18 cellular contexts compared by ENCODE assay signal in the genomic region with DNA sequence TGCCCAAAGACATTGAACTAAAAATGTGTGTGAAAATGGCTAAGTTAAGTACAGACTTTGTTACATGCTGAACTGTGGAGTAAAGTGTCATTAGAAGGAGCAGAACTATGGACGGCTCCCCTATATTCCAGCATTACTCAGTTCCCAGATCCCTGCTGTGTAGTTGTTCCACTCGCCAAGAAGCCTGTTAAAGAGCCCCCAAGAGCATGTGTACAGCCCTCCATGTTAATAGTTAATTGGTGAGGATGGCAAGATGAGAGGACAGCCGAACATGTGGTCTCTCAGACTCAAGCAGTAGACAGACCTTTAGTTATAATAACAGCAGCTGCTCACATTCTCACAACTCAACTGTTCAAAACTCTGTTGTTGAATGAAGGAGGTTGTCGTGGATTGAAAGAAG.
DNase-seq lines count a peak whose midpoint lies in the region; ATAC-seq, FAIRE-seq and TF ChIP-seq lines count a peak whose summit lies in the region.
"Had no signal": no experiment of that assay in that cellular context is flagged by ENCODE, and none has a peak within 500 bp of the region (broad histone marks: within the 10 kb centered on the region; RNA-seq: fewer than 3 reads in every experiment).

No MANE protein-coding gene starts in this region.

- ATAC-seq in pancreas (peak in 3 of 4 donors; percentile 59 to 69 (median 68)), HG02885 (IDR thresholded peaks at IDR 0.05; ENCODE audit: poor library complexity, unreplicated experiment) (no peak)
- ATAC-seq in activated T-helper 17 cell treated with anti-CD3 and anti-CD28 coated beads, Interleukin-2, amount 50 U/mL, for 72 hours (replicated peaks) = no peak
- ATAC-seq: PC-3 had no signal

- WGBS in pancreas, 2 donors = 45 to 61% methylated on average over 4 of the region's 4 CpGs

- in situ Hi-C loops in SK-MEL-5 (cut with HindIII; ENCODE audit: low pct_unique_long_range_greater_than_20kb, low sequenced_read_pairs) = no loop called here

- intact Hi-C loops in pancreas (cut with DNase I) = no loop called here

- no peaks in the 10 kb centered on the region for H3K27me3 Mint-ChIP-seq in activated T-helper 17 cell treated with anti-CD3 and anti-CD28 coated beads, Interleukin-2, amount 50 U/mL, for 72 hours

- no peak overlapping the region for H3K4me3 ChIP-seq in pancreas
- H3K4me3 ChIP-seq: BLaER1 treated with 17β-estradiol and CSF1 and Interleukin-3, amounts not matched to agents 10 nM and 100 nM had no signal

- H3K27ac Mint-ChIP-seq in activated T-helper 17 cell treated with anti-CD3 and anti-CD28 coated beads, Interleukin-2, amount 50 U/mL, for 72 hours = no peak overlapping the region
- H3K27ac Mint-ChIP-seq: H9 had no signal

- H3K9me3 Mint-ChIP-seq in activated T-helper 17 cell treated with anti-CD3 and anti-CD28 coated beads, Interleukin-2, amount 50 U/mL, for 72 hours = no peaks in the 10 kb centered on the region
- H3K9me3 Mint-ChIP-seq: H9 had no signal

- H3K27me3 ChIP-seq in pancreas = no peaks in the 10 kb centered on the region
- H3K27me3 ChIP-seq: BLaER1 treated with 17β-estradiol and CSF1 and Interleukin-3, amounts not matched to agents 10 nM and 100 nM had no signal

- no peak overlapping the region for H3K27ac ChIP-seq in pancreas
- H3K27ac ChIP-seq: BLaER1 treated with 17β-estradiol and CSF1 and Interleukin-3, amounts not matched to agents 10 nM and 100 nM; HL-60; KMS-11; RWPE1 had no signal

- peaks cover 0 to 20% (median 2%) of the 10 kb centered on the region in 3 donors for H3K4me1 ChIP-seq in pancreas
- H3K4me1 ChIP-seq: BLaER1 treated with 17β-estradiol and CSF1 and Interleukin-3, amounts not matched to agents 10 nM and 100 nM had no signal

- no peaks in the 10 kb centered on the region for H3K36me3 ChIP-seq in pancreas

- H3K9me3 ChIP-seq in pancreas = no peaks in the 10 kb centered on the region
- H3K9me3 ChIP-seq: BLaER1 treated with 17β-estradiol and CSF1 and Interleukin-3, amounts not matched to agents 10 nM and 100 nM had no signal

- no peaks in the 10 kb centered on the region for H3K4me1 Mint-ChIP-seq in activated T-helper 17 cell treated with anti-CD3 and anti-CD28 coated beads, Interleukin-2, amount 50 U/mL, for 72 hours
- H3K4me1 Mint-ChIP-seq: H9 had no signal

- no peak for TF ChIP-seq CTCF in pancreas (IDR thresholded peaks at IDR 0.05)

- no peak for FAIRE-seq in pancreas (lab: Jason Lieb, UNC)

- peak; percentile 93 for DNase-seq in DMS 273 (lab: John Stamatoyannopoulos, UW; ENCODE audit: unreplicated experiment)
- peak; percentile 92 for DNase-seq in NCI-H2171 (lab: John Stamatoyannopoulos, UW)
- peak; percentile 41 for DNase-seq in SK-MEL-5 (ENCODE audit: low read depth, low spot score)
- DNase-seq in pancreas = no peak
- DNase-seq in activated naive CD4-positive, alpha-beta T cell treated with Interleukin-2 at 50 U/mL for 16 hours = no peak
- DNase-seq: H9, NCI-H1417 treated with DMSO at 0.1 percent for 48 hours, NCI-H2029, NCI-H345, NCI-H748 treated with DMSO at 0.1 percent for 48 hours, PC-3, SIG-M5 had no signal

- H3K4me3 Mint-ChIP-seq in activated T-helper 17 cell treated with anti-CD3 and anti-CD28 coated beads, Interleukin-2, amount 50 U/mL, for 72 hours = no peak overlapping the region
- H3K4me3 Mint-ChIP-seq: H9 had no signal

- H3K36me3 Mint-ChIP-seq in activated T-helper 17 cell treated with anti-CD3 and anti-CD28 coated beads, Interleukin-2, amount 50 U/mL, for 72 hours (ENCODE audit: low read depth) = peaks cover 7% of the 10 kb centered on the region

Comparison
In these comparisons a context has a peak if more than half of its experiments do, and no peak if none do; other contexts are left out.
1. DNase-seq: peak in DMS 273 (single experiment), NCI-H2171 (single experiment) and SK-MEL-5 (single experiment); none in pancreas (0 of 6) and activated naive CD4-positive, alpha-beta T cell treated with Interleukin-2 at 50 U/mL for 16 hours (single experiment).
2. ATAC-seq: peak in pancreas (3 of 4); none in HG02885 (single experiment) and activated T-helper 17 cell treated with anti-CD3 and anti-CD28 coated beads, Interleukin-2, amount 50 U/mL, for 72 hours (single experiment).